19 cellular contexts compared by ENCODE assay signal in genomic region chr20:50220093-50220893, GRCh38. TPM values are rescaled to one million over a fixed set of nuclear protein-coding genes. Genes with fewer than 3 reads are reported as not detected.
A peak's percentile ranks its signal among the peaks of the same experiment; 100 is the strongest.
DNase-seq lines count a peak whose midpoint lies in the region; ATAC-seq and TF ChIP-seq lines count a peak whose summit lies in the region.
"Had no signal": no experiment of that assay in that cellular context is flagged by ENCODE, and none has a peak within 500 bp of the region (broad histone marks: within the 10 kb centered on the region; RNA-seq: fewer than 3 reads in every experiment).

No MANE protein-coding gene starts in this region.

- peaks cover 0 to 13% (median 0%) of the 10 kb centered on the region in 11 experiments; a peak in 5 of 22 replicates for H3K9me3 ChIP-seq in BLaER1 treated with 17β-estradiol and CSF1 and Interleukin-3, amounts not matched to agents 10 nM and 100 nM (replicated peaks in 1 of 11)
- H3K9me3 ChIP-seq in esophagus squamous epithelium: no peaks in the 10 kb centered on the region
- H3K9me3 ChIP-seq: ovary had no signal

- no peaks in the 10 kb centered on the region for H3K27me3 ChIP-seq in BLaER1 treated with 17β-estradiol and CSF1 and Interleukin-3, amounts not matched to agents 10 nM and 100 nM
- peaks cover 0 to 3% (median 0%) of the 10 kb centered on the region in 4 donors for H3K27me3 ChIP-seq in esophagus squamous epithelium
- H3K27me3 ChIP-seq: ovary had no signal

- 63 to 67% methylated on average over 5 to 9 of the region's 11 CpGs for WGBS in esophagus squamous epithelium, 2 donors

- H3K4me1 Mint-ChIP-seq in endothelial cell (ENCODE audit: unreplicated experiment) (peaks cover 11% of the 10 kb centered on the region), progenitor cell of endocrine pancreas (ENCODE audit: low read depth) (peaks cover 22% of the 10 kb centered on the region)
- H3K4me1 Mint-ChIP-seq: activated CD4-positive, alpha-beta T cell treated with anti-CD3 and anti-CD28 coated beads, Interleukin-2, amount 10 ng/mL, durations not matched to agents 7 days and 5 days; CD4-positive, CD25-positive, alpha-beta regulatory T cell had no signal

- DNase-seq in endothelial cell (ENCODE audit: low spot score): no peak
- no peak for DNase-seq in progenitor cell of endocrine pancreas (ENCODE audit: low spot score, unreplicated experiment)
- no peak for DNase-seq in midbrain (lab: John Stamatoyannopoulos, UW)
- DNase-seq in esophagus squamous epithelium (lab: John Stamatoyannopoulos, UW): no peak
- no peak for DNase-seq in germinal center (ENCODE audit: low spot score)
- no peak for DNase-seq in activated naive CD4-positive, alpha-beta T cell treated with Interleukin-2 at 50 U/mL for 16 hours
- DNase-seq: activated CD4-positive, alpha-beta T cell treated with anti-CD3 and anti-CD28 coated beads, Interleukin-2, amount 10 ng/mL, durations not matched to agents 7 days and 5 days; activated gamma-delta T cell treated with Interleukin-2 at 50 U/mL for 16 hours; CD4-positive, CD25-positive, alpha-beta regulatory T cell; central memory CD4-positive, alpha-beta T cell; left colon; NCI-H1417 treated with DMSO at 0.1 percent for 48 hours; ovary; stimulated activated CD4-positive, alpha-beta T cell treated with anti-CD3 and anti-CD28 coated beads, Interleukin-1b, Interleukin-23, amount 100 ng/mL, for 48 hours; stimulated activated naive CD4-positive, alpha-beta T cell treated with Interleukin-2 at 50 U/mL for 16 hours; SW 1271 had no signal

- H3K4me3 Mint-ChIP-seq in endothelial cell (ENCODE audit: unreplicated experiment) (no peak overlapping the region), progenitor cell of endocrine pancreas (ENCODE audit: low read depth) (no peak overlapping the region)
- H3K4me3 Mint-ChIP-seq: activated CD4-positive, alpha-beta T cell treated with anti-CD3 and anti-CD28 coated beads, Interleukin-2, amount 10 ng/mL, durations not matched to agents 7 days and 5 days; CD4-positive, CD25-positive, alpha-beta regulatory T cell had no signal

- H3K9ac ChIP-seq in BLaER1 treated with 17β-estradiol and CSF1 and Interleukin-3, amounts not matched to agents 10 nM and 100 nM: peak overlapping the region in 4 of 11 experiments; percentile 27 to 59 (median 54); a peak in 3 of 22 replicates

- H3K27ac Mint-ChIP-seq in endothelial cell (ENCODE audit: unreplicated experiment) (peak overlapping the region; percentile 71), progenitor cell of endocrine pancreas (peak overlapping the region; percentile 31)
- H3K27ac Mint-ChIP-seq: activated CD4-positive, alpha-beta T cell treated with anti-CD3 and anti-CD28 coated beads, Interleukin-2, amount 10 ng/mL, durations not matched to agents 7 days and 5 days; CD4-positive, CD25-positive, alpha-beta regulatory T cell had no signal

- no peak overlapping the region for H3K4me3 ChIP-seq in BLaER1 treated with 17β-estradiol and CSF1 and Interleukin-3, amounts not matched to agents 10 nM and 100 nM
- no peak overlapping the region for H3K4me3 ChIP-seq in esophagus squamous epithelium
- H3K4me3 ChIP-seq: ovary had no signal

- H3K27me3 Mint-ChIP-seq in endothelial cell (ENCODE audit: unreplicated experiment) (peaks cover 9% of the 10 kb centered on the region), progenitor cell of endocrine pancreas (no peaks in the 10 kb centered on the region)
- H3K27me3 Mint-ChIP-seq: CD4-positive, CD25-positive, alpha-beta regulatory T cell had no signal

- no peaks in the 10 kb centered on the region for H3K36me3 ChIP-seq in BLaER1 treated with 17β-estradiol and CSF1 and Interleukin-3, amounts not matched to agents 10 nM and 100 nM
- no peaks in the 10 kb centered on the region for H3K36me3 ChIP-seq in esophagus squamous epithelium
- H3K36me3 ChIP-seq: ovary had no signal

- peak overlapping the region in 6 of 11 experiments; percentile 32 to 77 (median 64); a peak in 11 of 22 replicates for H3K27ac ChIP-seq in BLaER1 treated with 17β-estradiol and CSF1 and Interleukin-3, amounts not matched to agents 10 nM and 100 nM
- peak overlapping the region in 1 of 4 donors; percentile 54 for H3K27ac ChIP-seq in esophagus squamous epithelium

- TF ChIP-seq CTCF in endothelial cell (IDR thresholded peaks at IDR 0.05; ENCODE audit: unreplicated experiment): no peak
- no peak for TF ChIP-seq CTCF in progenitor cell of endocrine pancreas (IDR thresholded peaks at IDR 0.05; ENCODE audit: unreplicated experiment)
- no peak for TF ChIP-seq CTCF in esophagus squamous epithelium (IDR thresholded peaks at IDR 0.05)

- H4K20me1 ChIP-seq in BLaER1 treated with 17β-estradiol and CSF1 and Interleukin-3, amounts not matched to agents 10 nM and 100 nM: no peaks in the 10 kb centered on the region

- H3K4me2 ChIP-seq in BLaER1 treated with 17β-estradiol and CSF1 and Interleukin-3, amounts not matched to agents 10 nM and 100 nM: peak overlapping the region in 5 of 11 experiments; percentile 71 to 79 (median 77); a peak in 9 of 22 replicates

- no peaks in the 10 kb centered on the region for H3K36me3 Mint-ChIP-seq in endothelial cell (ENCODE audit: low read depth, unreplicated experiment)
- no peaks in the 10 kb centered on the region for H3K36me3 Mint-ChIP-seq in progenitor cell of endocrine pancreas (ENCODE audit: insufficient read depth)
- H3K36me3 Mint-ChIP-seq: CD4-positive, CD25-positive, alpha-beta regulatory T cell had no signal

- peaks cover 12 to 79% (median 37%) of the 10 kb centered on the region in 10 experiments for H3K4me1 ChIP-seq in BLaER1 treated with 17β-estradiol and CSF1 and Interleukin-3, amounts not matched to agents 10 nM and 100 nM
- peaks cover 14 to 70% (median 21%) of the 10 kb centered on the region in 3 donors for H3K4me1 ChIP-seq in esophagus squamous epithelium

- TF ChIP-seq POLR2A in esophagus squamous epithelium (IDR thresholded peaks at IDR 0.05): no peak

- intact Hi-C loops in esophagus squamous epithelium (cut with DNase I): no loop called here

- ATAC-seq in HG02798 (IDR thresholded peaks at IDR 0.05; ENCODE audit: poor library complexity, unreplicated experiment): peak; percentile 33
- ATAC-seq: esophagus mucosa, left colon had no signal

- H3K9me3 Mint-ChIP-seq in endothelial cell (ENCODE audit: unreplicated experiment): no peaks in the 10 kb centered on the region
- H3K9me3 Mint-ChIP-seq in progenitor cell of endocrine pancreas (ENCODE audit: low read depth): no peaks in the 10 kb centered on the region
- H3K9me3 Mint-ChIP-seq: activated CD4-positive, alpha-beta T cell treated with anti-CD3 and anti-CD28 coated beads, Interleukin-2, amount 10 ng/mL, durations not matched to agents 7 days and 5 days had no signal

RNA-seq across cellular contexts. Expression of gene CEBPB, which starts 29.7 kb away (rescaled TPM):
- total RNA-seq in endothelial cell (ENCODE audit: unreplicated experiment) (28.1 TPM), progenitor cell of endocrine pancreas (19.6 and 21.3 TPM in 2 replicates), esophagus squamous epithelium (10 to 100 TPM; 31.3 to 46.5 (median 38.2) TPM)
